In genomic region chr7:49497471-49497870, GRCh38 we compare ENCODE assay signal across 2 cellular contexts.
TF ChIP-seq lines count a peak whose summit lies in the region.

No MANE protein-coding gene starts in this region.

TF ChIP-seq in GM23338, 12 proteins besides CTCF, POLR2A, EP300 and RAD21 (continued from another document):
- TF ChIP-seq REST (IDR thresholded peaks at IDR 0.05; ENCODE audit: unreplicated experiment): no peak
- no peak for TF ChIP-seq ZNF114 (CRISPR knock-in tag; IDR thresholded peaks at IDR 0.05)
- no peak for TF ChIP-seq STAT1 (IDR thresholded peaks at IDR 0.05; ENCODE audit: unreplicated experiment)
- no peak for TF ChIP-seq ETS1 (IDR thresholded peaks at IDR 0.05)
- TF ChIP-seq JUNB (IDR thresholded peaks at IDR 0.05; ENCODE audit: unreplicated experiment): no peak
- no peak for TF ChIP-seq ZNF331 (CRISPR knock-in tag; IDR thresholded peaks at IDR 0.05; ENCODE audit: low read depth)
- no peak for TF ChIP-seq ZNF462 (CRISPR knock-in tag; IDR thresholded peaks at IDR 0.05)
- TF ChIP-seq EZH2 (IDR thresholded peaks at IDR 0.05; ENCODE audit: low read depth, unreplicated experiment): no peak
- TF ChIP-seq NANOG (IDR thresholded peaks at IDR 0.05; ENCODE audit: borderline replicate concordance): no peak
- no peak for TF ChIP-seq EZH2phosphoT487 (IDR thresholded peaks at IDR 0.05; ENCODE audit: unreplicated experiment)
- TF ChIP-seq POLR2AphosphoS5 (IDR thresholded peaks at IDR 0.05; ENCODE audit: low read depth): no peak

TF ChIP-seq in GM12878, 131 proteins besides CTCF, POLR2A, EP300 and RAD21 (continued from another document):
- no peak for TF ChIP-seq ZBTB11 (CRISPR knock-in tag; IDR thresholded peaks at IDR 0.05)
- no peak for TF ChIP-seq PKNOX1 (IDR thresholded peaks at IDR 0.05)
- no peak for TF ChIP-seq NR2F1 (conservative IDR thresholded peaks at IDR 0.05)
- TF ChIP-seq RUNX3 (IDR thresholded peaks at IDR 0.05; ENCODE audit: low read length): no peak
- no peak for TF ChIP-seq ATF7 (IDR thresholded peaks at IDR 0.05; ENCODE audit: low read depth)
- TF ChIP-seq EED (IDR thresholded peaks at IDR 0.05; ENCODE audit: low read depth): no peak
- no peak for TF ChIP-seq SP1 (IDR thresholded peaks at IDR 0.05; ENCODE audit: low read depth, low read length)
- no peak for TF ChIP-seq CREM (IDR thresholded peaks at IDR 0.05; ENCODE audit: low read depth)
- TF ChIP-seq SIN3A (IDR thresholded peaks at IDR 0.05; ENCODE audit: low read depth, low read length): no peak
- no peak for TF ChIP-seq FOXK2 (IDR thresholded peaks at IDR 0.05)
- no peak for TF ChIP-seq ATF3 (IDR thresholded peaks at IDR 0.05; ENCODE audit: borderline replicate concordance, extremely low read depth, low read depth, low read length)
- TF ChIP-seq TARDBP (IDR thresholded peaks at IDR 0.05; ENCODE audit: borderline replicate concordance): no peak
- TF ChIP-seq MTA2 (IDR thresholded peaks at IDR 0.05; ENCODE audit: low read depth): no peak
- no peak for TF ChIP-seq ZNF274 (IDR thresholded peaks at IDR 0.05; ENCODE audit: insufficient read depth, insufficient read length)
- TF ChIP-seq ASH2L (IDR thresholded peaks at IDR 0.05; ENCODE audit: borderline replicate concordance, low read depth): no peak
